In the genomic region with DNA sequence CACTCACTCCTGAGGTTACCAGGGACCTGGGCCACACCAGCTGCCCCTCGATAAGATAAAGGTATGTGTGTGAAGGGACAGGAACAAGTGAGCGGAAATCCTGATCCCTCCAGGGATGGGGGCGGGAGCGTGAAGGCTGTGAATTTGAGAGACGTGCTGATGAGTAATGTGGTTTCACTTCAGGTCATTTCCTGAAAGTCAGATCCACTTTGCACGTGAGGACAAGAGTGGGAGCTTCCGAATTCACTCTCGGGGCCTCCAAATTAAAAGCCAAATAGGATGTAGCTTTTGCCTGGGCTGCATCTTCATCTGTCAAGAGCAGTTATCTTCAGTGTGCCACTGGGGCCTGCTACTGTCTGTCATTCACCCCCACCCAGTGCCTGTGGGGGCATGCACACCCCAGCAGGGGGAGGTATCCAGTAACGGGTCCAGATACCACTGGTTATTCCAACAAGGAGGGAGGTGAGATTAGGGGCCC, we compare ENCODE assay signal across 9 cellular contexts.
A peak's percentile ranks its signal among the peaks of the same experiment; 100 is the strongest.
DNase-seq lines count a peak whose midpoint lies in the region; ATAC-seq and TF ChIP-seq lines count a peak whose summit lies in the region.
"Had no signal": no experiment of that assay in that cellular context is flagged by ENCODE, and none has a peak within 500 bp of the region (broad histone marks: within the 10 kb centered on the region; RNA-seq: fewer than 3 reads in every experiment).

No MANE protein-coding gene starts in this region.

- 40% methylated on average over 9 of the region's 9 CpGs for WGBS in suprapubic skin
- WGBS in hepatocyte (ENCODE audit: low lambda C conversion rate, missing lambda C conversion rate): 55% methylated on average over 9 of the region's 9 CpGs

- CTCF ChIA-PET in Caco-2 (lab: Charles Lee): interaction anchor here (0.7 kb wide), 1 partner anchor 42 kb away, joined by 3 read pairs; no protein-coding TSS in a partner anchor

- H3K27ac ChIP-seq in suprapubic skin (no peak overlapping the region), hepatocyte (no peak overlapping the region)

- no peaks in the 10 kb centered on the region for H4K20me1 ChIP-seq in hepatocyte (ENCODE audit: insufficient read depth, poor library complexity, severe bottlenecking)

- POLR2A ChIA-PET in Caco-2 (lab: Charles Lee): no interaction called here

- H3K27me3 Mint-ChIP-seq in Caco-2 (ENCODE audit: insufficient read depth, unreplicated experiment): peaks cover 18% of the 10 kb centered on the region

- no peak for TF ChIP-seq EP300 in suprapubic skin (IDR thresholded peaks at IDR 0.05)

- TF ChIP-seq CTCF in suprapubic skin (IDR thresholded peaks at IDR 0.05) (no peak), Caco-2 (IDR thresholded peaks at IDR 0.05; ENCODE audit: insufficient read depth in 1 of 2, low read depth in 1 of 2, low read length in 1 of 2, severe bottlenecking in 1 of 2, unreplicated experiment in 1 of 2) (peak in 1 of 2 experiments; percentile 11), hepatocyte (IDR thresholded peaks at IDR 0.05; ENCODE audit: poor library complexity) (no peak)

- H3K36me3 ChIP-seq in suprapubic skin: no peaks in the 10 kb centered on the region
- no peaks in the 10 kb centered on the region for H3K36me3 ChIP-seq in Caco-2 (ENCODE audit: control insufficient read depth, insufficient read depth, low read length)
- no peaks in the 10 kb centered on the region for H3K36me3 ChIP-seq in hepatocyte (replicated peaks; ENCODE audit: insufficient read depth, low read depth)

- no peaks in the 10 kb centered on the region for H3K36me3 Mint-ChIP-seq in Caco-2 (ENCODE audit: insufficient read depth, unreplicated experiment)
- H3K36me3 Mint-ChIP-seq: activated naive CD8-positive, alpha-beta T cell treated with anti-CD3 and anti-CD28 coated beads, Interleukin-2, amount 10 ng/mL, durations not matched to agents 7 days and 5 days had no signal

- no peak for TF ChIP-seq POLR2A in suprapubic skin (IDR thresholded peaks at IDR 0.05)

- H3K79me2 ChIP-seq in hepatocyte: no peaks in the 10 kb centered on the region

- H3K27me3 ChIP-seq in suprapubic skin (peaks cover 57% of the 10 kb centered on the region), Caco-2 (replicated peaks; ENCODE audit: control insufficient read depth, insufficient read depth, low read length) (no peaks in the 10 kb centered on the region), hepatocyte (peaks cover 4% of the 10 kb centered on the region)

- no peak overlapping the region for H3K4me2 ChIP-seq in hepatocyte

- no peaks in the 10 kb centered on the region for H3K9me2 ChIP-seq in hepatocyte (replicated peaks; ENCODE audit: insufficient read depth)

- H3K4me3 ChIP-seq in skeletal muscle cell (ENCODE audit: low read depth, low read length) (no peak overlapping the region), suprapubic skin (no peak overlapping the region), Caco-2 (ENCODE audit: low read depth, low read length) (no peak overlapping the region), hepatocyte (no peak overlapping the region)

- no peak overlapping the region for H2AFZ ChIP-seq in hepatocyte

- BruUV-seq in Caco-2 (replicated peaks; lab: Mats Ljungman, UMichigan): no TSS peak

- H3K4me1 ChIP-seq in suprapubic skin (no peaks in the 10 kb centered on the region), Caco-2 (no peaks in the 10 kb centered on the region), hepatocyte (ENCODE audit: insufficient read depth) (no peaks in the 10 kb centered on the region)

- no peak for ATAC-seq in HG03175 (IDR thresholded peaks at IDR 0.05; ENCODE audit: unreplicated experiment)

- no peak overlapping the region for H3K4me3 Mint-ChIP-seq in Caco-2 (ENCODE audit: unreplicated experiment)
- H3K4me3 Mint-ChIP-seq: activated naive CD8-positive, alpha-beta T cell treated with anti-CD3 and anti-CD28 coated beads, Interleukin-2, amount 10 ng/mL, durations not matched to agents 7 days and 5 days had no signal

- peaks cover 12% of the 10 kb centered on the region for H3K4me1 Mint-ChIP-seq in Caco-2 (ENCODE audit: low read depth, unreplicated experiment)

- no peak overlapping the region for H3K27ac Mint-ChIP-seq in Caco-2 (ENCODE audit: unreplicated experiment)
- H3K27ac Mint-ChIP-seq: activated naive CD8-positive, alpha-beta T cell treated with anti-CD3 and anti-CD28 coated beads, Interleukin-2, amount 10 ng/mL, durations not matched to agents 7 days and 5 days had no signal

- no peaks in the 10 kb centered on the region for H3K9me3 ChIP-seq in suprapubic skin
- H3K9me3 ChIP-seq in Caco-2: no peaks in the 10 kb centered on the region
- H3K9me3 ChIP-seq in hepatocyte (ENCODE audit: low read depth): no peaks in the 10 kb centered on the region

- peak; percentile 41 for DNase-seq in GM03348 (ENCODE audit: low spot score)
- peak; percentile 19 for DNase-seq in NAMALWA (ENCODE audit: low spot score)
- DNase-seq in amniotic epithelial cell (ENCODE audit: low read depth): peak; percentile 48
- DNase-seq in skeletal muscle cell (ENCODE audit: low read depth): peak; percentile 28
- DNase-seq in suprapubic skin (ENCODE audit: low spot score in 2 of 2): no peak
- DNase-seq in Caco-2: no peak
- DNase-seq in hepatocyte (ENCODE audit: low spot score): no peak
- DNase-seq: activated naive CD8-positive, alpha-beta T cell treated with anti-CD3 and anti-CD28 coated beads, Interleukin-2, amount 10 ng/mL, durations not matched to agents 7 days and 5 days had no signal

- no peaks in the 10 kb centered on the region for H3K9me3 Mint-ChIP-seq in Caco-2 (ENCODE audit: unreplicated experiment)
- H3K9me3 Mint-ChIP-seq: activated naive CD8-positive, alpha-beta T cell treated with anti-CD3 and anti-CD28 coated beads, Interleukin-2, amount 10 ng/mL, durations not matched to agents 7 days and 5 days had no signal

- intact Hi-C loops in Caco-2 (cut with micrococcal nuclease; ENCODE audit: unreplicated experiment): no loop called here

Comparison
In these comparisons a context has a peak if more than half of its experiments do, and no peak if none do; other contexts are left out.
1. DNase-seq: peak in GM03348 (single experiment), NAMALWA (single experiment), amniotic epithelial cell (single experiment) and skeletal muscle cell (single experiment); none in suprapubic skin (0 of 2), Caco-2 (0 of 2) and hepatocyte (single experiment).